ENCODE assay signal across 15 cellular contexts in genomic region chr5:128494516-128494915, GRCh38. TPM values are rescaled to one million over a fixed set of nuclear protein-coding genes. Genes with fewer than 3 reads are reported as not detected.
DNase-seq lines count a peak whose midpoint lies in the region; ATAC-seq and TF ChIP-seq lines count a peak whose summit lies in the region.
"Had no signal": no experiment of that assay in that cellular context is flagged by ENCODE, and none has a peak within 500 bp of the region (broad histone marks: within the 10 kb centered on the region; RNA-seq: fewer than 3 reads in every experiment).

No MANE protein-coding gene starts in this region.

- H3K27me3 ChIP-seq in DOHH2 (ENCODE audit: control insufficient read depth, low read length) (no peaks in the 10 kb centered on the region), suprapubic skin (no peaks in the 10 kb centered on the region)
- no peaks in the 10 kb centered on the region for H3K27me3 ChIP-seq in CD4-positive, alpha-beta memory T cell (ENCODE audit: insufficient read depth, low read length)

- 75% methylated on average over 1 of the region's 1 CpG for WGBS in suprapubic skin

- no peaks in the 10 kb centered on the region; the same call in 1 of the 2 replicates for H3K36me3 Mint-ChIP-seq in WTC11
- H3K36me3 Mint-ChIP-seq in CD4-positive, alpha-beta memory T cell: no peaks in the 10 kb centered on the region
- H3K36me3 Mint-ChIP-seq: CD4-positive, CD25-positive, alpha-beta regulatory T cell had no signal

- H4K20me1 ChIP-seq in DOHH2 (ENCODE audit: control insufficient read depth, insufficient read depth, low read depth, low read length): no peaks in the 10 kb centered on the region

- no peak overlapping the region for H3K4me3 Mint-ChIP-seq in WTC11
- H3K4me3 Mint-ChIP-seq in CD4-positive, alpha-beta memory T cell: no peak overlapping the region
- H3K4me3 Mint-ChIP-seq: activated CD4-positive, alpha-beta T cell treated with anti-CD3 and anti-CD28 coated beads for 36 hours; CD4-positive, CD25-positive, alpha-beta regulatory T cell; nephron had no signal

- peaks cover 35% of the 10 kb centered on the region for H3K4me1 Mint-ChIP-seq in WTC11
- no peaks in the 10 kb centered on the region for H3K4me1 Mint-ChIP-seq in CD4-positive, alpha-beta memory T cell
- H3K4me1 Mint-ChIP-seq: activated CD4-positive, alpha-beta T cell treated with anti-CD3 and anti-CD28 coated beads for 36 hours; CD4-positive, CD25-positive, alpha-beta regulatory T cell had no signal

- H3K27ac ChIP-seq in DOHH2 (ENCODE audit: low read depth, low read length) (no peak overlapping the region), suprapubic skin (no peak overlapping the region)
- no peak overlapping the region for H3K27ac ChIP-seq in CD4-positive, alpha-beta memory T cell (ENCODE audit: low read depth, low read length)

- H3K9me3 ChIP-seq in DOHH2 (ENCODE audit: control insufficient read depth, insufficient read depth, low read length) (peaks cover 4% of the 10 kb centered on the region; the same call in 1 of the 2 replicates), suprapubic skin (no peaks in the 10 kb centered on the region)
- H3K9me3 ChIP-seq in CD4-positive, alpha-beta memory T cell (ENCODE audit: control insufficient read depth in 1 of 2, low read length in 2 of 2): no peaks in the 10 kb centered on the region

- no peak overlapping the region for H3K27ac Mint-ChIP-seq in WTC11
- no peak overlapping the region for H3K27ac Mint-ChIP-seq in CD4-positive, alpha-beta memory T cell
- H3K27ac Mint-ChIP-seq: activated CD4-positive, alpha-beta T cell treated with anti-CD3 and anti-CD28 coated beads for 36 hours; CD4-positive, CD25-positive, alpha-beta regulatory T cell; nephron had no signal

- peaks cover 5% of the 10 kb centered on the region for H3K9me3 Mint-ChIP-seq in WTC11
- H3K9me3 Mint-ChIP-seq in CD4-positive, alpha-beta memory T cell: peaks cover 0 to 23% (median 6%) of the 10 kb centered on the region in 8 donors

- peak; percentile 93 for ATAC-seq in WTC11
- ATAC-seq in GM21717 (IDR thresholded peaks at IDR 0.05; ENCODE audit: unreplicated experiment): no peak
- ATAC-seq: activated CD4-positive, alpha-beta T cell treated with anti-CD3 and anti-CD28 coated beads for 36 hours had no signal

- H3K4me3 ChIP-seq in DOHH2 (ENCODE audit: low read length): no peak overlapping the region
- H3K4me3 ChIP-seq in HFF-Myc (replicated peaks; ENCODE audit: low read depth, low read length): no peak overlapping the region
- H3K4me3 ChIP-seq in suprapubic skin: no peak overlapping the region
- H3K4me3 ChIP-seq in CD4-positive, alpha-beta memory T cell (ENCODE audit: low read length in 2 of 2): no peak overlapping the region

- H3K4me1 ChIP-seq in DOHH2 (ENCODE audit: control insufficient read depth, low read length): no peaks in the 10 kb centered on the region
- no peaks in the 10 kb centered on the region for H3K4me1 ChIP-seq in suprapubic skin
- H3K4me1 ChIP-seq in CD4-positive, alpha-beta memory T cell (ENCODE audit: insufficient read depth, low read length): no peaks in the 10 kb centered on the region

- H3K27me3 Mint-ChIP-seq in WTC11 (ENCODE audit: low read depth): no peaks in the 10 kb centered on the region
- H3K27me3 Mint-ChIP-seq in CD4-positive, alpha-beta memory T cell: no peaks in the 10 kb centered on the region
- H3K27me3 Mint-ChIP-seq: CD4-positive, CD25-positive, alpha-beta regulatory T cell had no signal

- CTCF ChIA-PET in WTC11 (lab: Charles Lee): interaction anchor here (1.1 kb wide), 1 partner anchor 180 kb away, joined by 4 read pairs; no protein-coding TSS in a partner anchor
- CTCF ChIA-PET in CD4-positive, alpha-beta memory T cell (lab: Charles Lee; ENCODE audit: partially characterized antibody): no interaction called here

- H3K36me3 ChIP-seq in DOHH2 (ENCODE audit: control insufficient read depth, low read length) (no peaks in the 10 kb centered on the region), suprapubic skin (no peaks in the 10 kb centered on the region)
- no peaks in the 10 kb centered on the region for H3K36me3 ChIP-seq in CD4-positive, alpha-beta memory T cell (ENCODE audit: insufficient read depth, low read length)

- TF ChIP-seq EP300 in suprapubic skin (IDR thresholded peaks at IDR 0.05): no peak

- no peaks in the 10 kb centered on the region for H3K9me2 ChIP-seq in DOHH2 (replicated peaks; ENCODE audit: control insufficient read depth, low read length)

- no peak for DNase-seq in HFF-Myc (ENCODE audit: extremely low read depth, low read depth)
- DNase-seq in WTC11 (ENCODE audit: low spot score): peak; percentile 23
- DNase-seq in left kidney (ENCODE audit: low read depth, low spot score): peak; percentile 11
- no peak for DNase-seq in suprapubic skin (ENCODE audit: low spot score in 2 of 2)
- DNase-seq in NCI-H146 treated with DMSO at 0.1 percent for 48 hours (lab: John Stamatoyannopoulos, UW; ENCODE audit: unreplicated experiment): no peak
- no peak for DNase-seq in CD4-positive, alpha-beta memory T cell
- DNase-seq: activated CD4-positive, alpha-beta T cell treated with anti-CD3 and anti-CD28 coated beads for 36 hours; activated T-cell treated with anti-CD3 and anti-CD28 coated beads, Interleukin-2, amount 50 U/mL, for 48 hours; anterior cingulate cortex; CD4-positive, CD25-positive, alpha-beta regulatory T cell; left ventricle myocardium superior; NCI-H2081 had no signal

- no peaks in the 10 kb centered on the region for H3F3A ChIP-seq in DOHH2 (ENCODE audit: control insufficient read depth, insufficient read depth)

- TF ChIP-seq CTCF in DOHH2 (IDR thresholded peaks at IDR 0.05; ENCODE audit: low read depth, low read length, poor library complexity, severe bottlenecking): peak; percentile 39
- TF ChIP-seq CTCF in HFF-Myc (IDR thresholded peaks at IDR 0.05; ENCODE audit: low read depth, low read length, missing control alignments): peak; percentile 38
- TF ChIP-seq CTCF in WTC11 (IDR thresholded peaks at IDR 0.05): no peak
- no peak for TF ChIP-seq CTCF in suprapubic skin (IDR thresholded peaks at IDR 0.05)

- no peak for TF ChIP-seq POLR2A in suprapubic skin (IDR thresholded peaks at IDR 0.05)

- POLR2A ChIA-PET in WTC11 (lab: Charles Lee): no interaction called here
- POLR2A ChIA-PET in CD4-positive, alpha-beta memory T cell (lab: Charles Lee; ENCODE audit: partially characterized antibody): no interaction called here

- no peaks in the 10 kb centered on the region for H3K79me2 ChIP-seq in DOHH2 (ENCODE audit: control insufficient read depth, low read length)

- H3K4me2 ChIP-seq in DOHH2 (ENCODE audit: low read length): no peak overlapping the region

- intact Hi-C loops in CD4-positive, alpha-beta memory T cell (cut with micrococcal nuclease): no loop called here

TF ChIP-seq in WTC11, 78 proteins besides CTCF, POLR2A, EP300 and RAD21:
- TF ChIP-seq ZNF263 (CRISPR knock-in tag; IDR thresholded peaks at IDR 0.05; ENCODE audit: low read depth): no peak
- TF ChIP-seq GABPB1 (CRISPR knock-in tag; IDR thresholded peaks at IDR 0.05): no peak
- no peak for TF ChIP-seq ZSCAN18 (CRISPR knock-in tag; IDR thresholded peaks at IDR 0.05)
- no peak for TF ChIP-seq USF1 (CRISPR knock-in tag; IDR thresholded peaks at IDR 0.05)
- no peak for TF ChIP-seq ELF4 (CRISPR knock-in tag; IDR thresholded peaks at IDR 0.05; ENCODE audit: low read depth)
- TF ChIP-seq TCF7 (CRISPR knock-in tag; IDR thresholded peaks at IDR 0.05; ENCODE audit: low read depth): no peak
- no peak for TF ChIP-seq ATF3 (CRISPR knock-in tag; conservative IDR thresholded peaks at IDR 0.05)

RNA-seq across cellular contexts. Expression of gene FBN2, which starts 43.5 kb away (rescaled TPM):
- 47.1 to 56.7 TPM (median 48.0 TPM) in 3 replicates for total RNA-seq in WTC11 (2021)
- total RNA-seq in suprapubic skin: 1 to 10 TPM in 1 of 4 donors, under 1 TPM in 3; 0.24 to 1.3 (median 0.89) TPM
- under 1 TPM; 0.15 to 0.30 TPM for total RNA-seq in CD4-positive, alpha-beta memory T cell
- polyA plus RNA-seq in CD4-positive, alpha-beta memory T cell: not detected
- total RNA-seq: activated CD4-positive, alpha-beta T cell treated with anti-CD3 and anti-CD28 coated beads for 36 hours; CD4-positive, CD25-positive, alpha-beta regulatory T cell had no signal
- polyA plus RNA-seq: CD4-positive, CD25-positive, alpha-beta regulatory T cell had no signal

Comparison
In these comparisons a context has a peak if more than half of its experiments do, and no peak if none do; other contexts are left out.
1. CTCF ChIP-seq: peak in DOHH2 (single experiment) and HFF-Myc (single experiment); none in WTC11 (single experiment) and suprapubic skin (0 of 2).
2. DNase-seq: peak in WTC11 (single experiment) and left kidney (single experiment); none in HFF-Myc (single experiment), suprapubic skin (0 of 2), NCI-H146 treated with DMSO at 0.1 percent for 48 hours (single experiment) and CD4-positive, alpha-beta memory T cell (0 of 5).
3. RNA of gene FBN2, which starts 43.5 kb away (total RNA-seq): 47.1 to 56.7 TPM in WTC11; 0.24 to 1.3 TPM in suprapubic skin and 0.15 to 0.30 TPM in CD4-positive, alpha-beta memory T cell; every median in the first group is over 10 times any median in the second.